ENCODE assay signal across 18 cellular contexts in genomic region chr6:5570641-5571040, GRCh38.
"Had no signal": no experiment of that assay in that cellular context is flagged by ENCODE, and none has a peak within 500 bp of the region (broad histone marks: within the 10 kb centered on the region; RNA-seq: fewer than 3 reads in every experiment).

No MANE protein-coding gene starts in this region.

- ATAC-seq: HepG2, T-cell had no signal

- DNase-seq: IMR-90, Karpas-422, KG1, MM.1S, NCI-H1092 treated with DMSO at 0.1 percent for 48 hours, NCI-H1436 treated with DMSO at 0.1 percent for 48 hours, NCI-H187, NCI-H2107, NCI-H2227 treated with DMSO at 0.1 percent for 48 hours, NCI-H524, NCI-H748 treated with DMSO at 0.1 percent for 48 hours, Right ventricle myocardium superior, RPMI8226, SIG-M5, SK-N-SH, SW 1271, T-cell had no signal
